In genomic region chr2:7020939-7021470, GRCh38 we compare ENCODE assay signal across 16 cellular contexts.
"Had no signal": no experiment of that assay in that cellular context is flagged by ENCODE, and none has a peak within 500 bp of the region (broad histone marks: within the 10 kb centered on the region; RNA-seq: fewer than 3 reads in every experiment).

No MANE protein-coding gene starts in this region.

- H3K27ac ChIP-seq: lower lobe of right lung, sigmoid colon, stomach, thyroid gland, vagina had no signal

- H3K9me3 Mint-ChIP-seq: activated CD4-positive, alpha-beta T cell treated with anti-CD3 and anti-CD28 coated beads, Interleukin-2, amount 10 ng/mL, durations not matched to agents 7 days and 5 days; activated T-helper 2 cell treated with anti-CD3 and anti-CD28 coated beads, Interferon-gamma antibody, Interleukin-2, Interleukin-4, amounts not matched to agents 10 μg/mL and 5 μg/mL and 100 μg/mL, durations not matched to agents 14 hours and 24 hours and 36 hours; naive B cell; T-helper 1 cell treated with Interleukin-12 subunit alpha and Interleukin-12 subunit beta and Interleukin-4 antibody, amounts not matched to agents 30 μg/mL and 1 μg/mL, for 36 hours had no signal

- H3K4me3 Mint-ChIP-seq: activated CD4-positive, alpha-beta T cell treated with anti-CD3 and anti-CD28 coated beads, Interleukin-2, amount 10 ng/mL, durations not matched to agents 7 days and 5 days; naive B cell; T-helper 1 cell treated with Interleukin-12 subunit alpha and Interleukin-12 subunit beta and Interleukin-4 antibody, amounts not matched to agents 30 μg/mL and 1 μg/mL, for 36 hours had no signal

- H3K36me3 Mint-ChIP-seq: naive B cell had no signal

- H3K27me3 Mint-ChIP-seq: activated CD4-positive, alpha-beta T cell treated with anti-CD3 and anti-CD28 coated beads, Interleukin-2, amount 10 ng/mL, durations not matched to agents 7 days and 5 days; naive B cell had no signal

- DNase-seq: activated CD4-positive, alpha-beta T cell treated with anti-CD3 and anti-CD28 coated beads, Interleukin-2, amount 10 ng/mL, durations not matched to agents 7 days and 5 days; activated CD4-positive, CD25-positive, alpha-beta regulatory T cell; activated CD8-positive, alpha-beta memory T cell treated with anti-CD3 and anti-CD28 coated beads for 24 hours; central memory CD4-positive, alpha-beta T cell; hypothalamus; lower lobe of right lung; midbrain; naive B cell; nucleus accumbens; sigmoid colon; stimulated activated CD4-positive, alpha-beta T cell treated with anti-CD3 and anti-CD28 coated beads, Interleukin-4, amount 100 ng/mL, for 1 hour had no signal

- H3K4me1 Mint-ChIP-seq: activated CD4-positive, alpha-beta T cell treated with anti-CD3 and anti-CD28 coated beads, Interleukin-2, amount 10 ng/mL, durations not matched to agents 7 days and 5 days; naive B cell had no signal

- H3K27ac Mint-ChIP-seq: activated CD4-positive, alpha-beta T cell treated with anti-CD3 and anti-CD28 coated beads, Interleukin-2, amount 10 ng/mL, durations not matched to agents 7 days and 5 days; activated T-helper 2 cell treated with anti-CD3 and anti-CD28 coated beads, Interferon-gamma antibody, Interleukin-2, Interleukin-4, amounts not matched to agents 10 μg/mL and 5 μg/mL and 100 μg/mL, durations not matched to agents 14 hours and 24 hours and 36 hours; naive B cell had no signal
